27 cellular contexts compared by ENCODE assay signal in the genomic region with DNA sequence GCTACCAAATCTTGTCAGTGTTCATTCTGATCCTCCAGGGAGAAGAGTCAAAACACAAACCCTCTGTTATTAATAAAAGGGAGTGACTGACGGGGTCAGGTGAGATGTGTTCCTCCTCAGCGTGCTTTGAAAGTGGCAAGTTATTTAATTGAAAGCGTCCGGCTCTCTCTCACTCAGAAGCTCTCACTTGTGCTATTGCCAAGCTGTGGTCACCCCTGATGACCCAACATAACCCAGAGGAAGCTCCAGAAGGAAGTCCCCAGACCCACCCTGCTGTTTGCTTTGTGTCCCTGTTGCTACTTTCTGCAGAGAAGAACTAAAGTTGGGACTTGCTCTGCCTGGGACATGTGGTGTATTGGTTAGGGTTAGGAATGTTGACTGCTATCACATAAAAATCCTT.
DNase-seq lines count a peak whose midpoint lies in the region; ATAC-seq and TF ChIP-seq lines count a peak whose summit lies in the region.
"Had no signal": no experiment of that assay in that cellular context is flagged by ENCODE, and none has a peak within 500 bp of the region (broad histone marks: within the 10 kb centered on the region; RNA-seq: fewer than 3 reads in every experiment).

No MANE protein-coding gene starts in this region.

- H3K9me3 ChIP-seq in mammary epithelial cell (replicated peaks; ENCODE audit: insufficient read depth, low read length): no peaks in the 10 kb centered on the region
- H3K9me3 ChIP-seq in right cardiac atrium (ENCODE audit: control insufficient read depth, low read length): no peaks in the 10 kb centered on the region
- no peaks in the 10 kb centered on the region for H3K9me3 ChIP-seq in ascending aorta
- H3K9me3 ChIP-seq: suprapubic skin had no signal

- no peaks in the 10 kb centered on the region for H4K20me1 ChIP-seq in mammary epithelial cell (ENCODE audit: insufficient read depth, low read length)

- H3K4me2 ChIP-seq in mammary epithelial cell (ENCODE audit: insufficient read depth, low read depth, low read length): no peak overlapping the region
- H3K4me2 ChIP-seq: KMS-11 had no signal

- no peak overlapping the region for H3K4me3 Mint-ChIP-seq in MCF 10A (ENCODE audit: unreplicated experiment)
- no peak overlapping the region for H3K4me3 Mint-ChIP-seq in stimulated activated naive B cell treated with anti-CD40 and anti-IgM and Interleukin-4, amounts not matched to agents 10 μg/mL and 1 μg/mL and 100 μg/mL, for 72 hours
- H3K4me3 Mint-ChIP-seq: activated CD4-positive, alpha-beta memory T cell treated with anti-CD3 and anti-CD28 coated beads, Interleukin-2, amount 10 ng/mL, durations not matched to agents 7 days and 5 days; activated naive CD8-positive, alpha-beta T cell treated with anti-CD3 and anti-CD28 coated beads, Interleukin-2, amount 50 U/mL, for 24 hours; CD4-positive, alpha-beta T cell had no signal

- H3K9me3 Mint-ChIP-seq in MCF 10A (ENCODE audit: unreplicated experiment): no peaks in the 10 kb centered on the region
- peaks cover 0 to 2% of the 10 kb centered on the region in 2 donors for H3K9me3 Mint-ChIP-seq in stimulated activated naive B cell treated with anti-CD40 and anti-IgM and Interleukin-4, amounts not matched to agents 10 μg/mL and 1 μg/mL and 100 μg/mL, for 72 hours
- H3K9me3 Mint-ChIP-seq: activated CD4-positive, alpha-beta memory T cell treated with anti-CD3 and anti-CD28 coated beads, Interleukin-2, amount 10 ng/mL, durations not matched to agents 7 days and 5 days; activated naive CD8-positive, alpha-beta T cell treated with anti-CD3 and anti-CD28 coated beads, Interleukin-2, amount 50 U/mL, for 24 hours; CD4-positive, alpha-beta T cell had no signal

- in situ Hi-C loops in mammary epithelial cell (cut with MboI; ENCODE audit: low sequenced_read_pairs in 2 of 2): no loop called here
- in situ Hi-C loops in SK-MEL-5 (cut with HindIII; ENCODE audit: low pct_unique_long_range_greater_than_20kb, low sequenced_read_pairs): no loop called here

- no peaks in the 10 kb centered on the region for H3K36me3 ChIP-seq in mammary epithelial cell (ENCODE audit: insufficient read depth, low read length)
- H3K36me3 ChIP-seq in ascending aorta: no peaks in the 10 kb centered on the region
- H3K36me3 ChIP-seq: suprapubic skin had no signal

- peaks cover 11% of the 10 kb centered on the region for H3K27me3 Mint-ChIP-seq in MCF 10A (ENCODE audit: insufficient read depth, unreplicated experiment)
- peaks cover 1 to 9% of the 10 kb centered on the region in 2 donors for H3K27me3 Mint-ChIP-seq in stimulated activated naive B cell treated with anti-CD40 and anti-IgM and Interleukin-4, amounts not matched to agents 10 μg/mL and 1 μg/mL and 100 μg/mL, for 72 hours
- H3K27me3 Mint-ChIP-seq: activated CD4-positive, alpha-beta memory T cell treated with anti-CD3 and anti-CD28 coated beads, Interleukin-2, amount 10 ng/mL, durations not matched to agents 7 days and 5 days had no signal

- no peak overlapping the region for H3K9ac ChIP-seq in mammary epithelial cell (ENCODE audit: insufficient read depth, low read length)
- H3K9ac ChIP-seq: KMS-11 had no signal

- peaks cover 11% of the 10 kb centered on the region for H3K4me1 Mint-ChIP-seq in MCF 10A (ENCODE audit: insufficient read depth, unreplicated experiment)
- peaks cover 12 to 14% of the 10 kb centered on the region in 2 donors for H3K4me1 Mint-ChIP-seq in stimulated activated naive B cell treated with anti-CD40 and anti-IgM and Interleukin-4, amounts not matched to agents 10 μg/mL and 1 μg/mL and 100 μg/mL, for 72 hours
- H3K4me1 Mint-ChIP-seq: activated naive CD8-positive, alpha-beta T cell treated with anti-CD3 and anti-CD28 coated beads, Interleukin-2, amount 50 U/mL, for 24 hours had no signal

- H3K27me3 ChIP-seq in mammary epithelial cell (ENCODE audit: insufficient read depth, low read length) (peaks cover 3% of the 10 kb centered on the region), right cardiac atrium (ENCODE audit: control insufficient read depth, insufficient read depth) (no peaks in the 10 kb centered on the region), ascending aorta (no peaks in the 10 kb centered on the region)
- H3K27me3 ChIP-seq: suprapubic skin had no signal

- peak overlapping the region; percentile 7 for H2AFZ ChIP-seq in mammary epithelial cell (ENCODE audit: low read depth, low read length)

- CTCF ChIA-PET in mammary epithelial cell (lab: Charles Lee; ENCODE audit: low non-redundant PET) (no interaction called here), MCF 10A (lab: Yijun Ruan, JAX) (interaction anchor here (0.6 to 1.6 kb wide), 3 partner anchors 10 to 693 kb away, joined by 3 to 4 read pairs (median 3); no protein-coding TSS in a partner anchor)

- intact Hi-C loops in mammary epithelial cell (cut with micrococcal nuclease) (no loop called here), MCF 10A (cut with micrococcal nuclease) (no loop called here), right cardiac atrium (cut with DNase I) (no loop called here), ascending aorta (cut with DNase I) (no loop called here)

- no peak overlapping the region for H3K27ac Mint-ChIP-seq in MCF 10A (ENCODE audit: low read depth, unreplicated experiment)
- no peak overlapping the region for H3K27ac Mint-ChIP-seq in stimulated activated naive B cell treated with anti-CD40 and anti-IgM and Interleukin-4, amounts not matched to agents 10 μg/mL and 1 μg/mL and 100 μg/mL, for 72 hours
- H3K27ac Mint-ChIP-seq: activated CD4-positive, alpha-beta memory T cell treated with anti-CD3 and anti-CD28 coated beads, Interleukin-2, amount 10 ng/mL, durations not matched to agents 7 days and 5 days; activated naive CD8-positive, alpha-beta T cell treated with anti-CD3 and anti-CD28 coated beads, Interleukin-2, amount 50 U/mL, for 24 hours; CD4-positive, alpha-beta T cell; progenitor cell of endocrine pancreas had no signal

- H3K4me1 ChIP-seq in mammary epithelial cell (ENCODE audit: insufficient read depth, low read length) (no peaks in the 10 kb centered on the region), right cardiac atrium (ENCODE audit: control insufficient read depth, insufficient read depth, low read length) (no peaks in the 10 kb centered on the region), ascending aorta (no peaks in the 10 kb centered on the region)

- H3K36me3 Mint-ChIP-seq in MCF 10A (ENCODE audit: insufficient read depth, unreplicated experiment): no peaks in the 10 kb centered on the region
- no peaks in the 10 kb centered on the region for H3K36me3 Mint-ChIP-seq in stimulated activated naive B cell treated with anti-CD40 and anti-IgM and Interleukin-4, amounts not matched to agents 10 μg/mL and 1 μg/mL and 100 μg/mL, for 72 hours

- peak; percentile 49 to 51 for ATAC-seq in right cardiac atrium
- ATAC-seq in stimulated activated naive B cell treated with anti-CD40 and anti-IgM and Interleukin-4, amounts not matched to agents 10 μg/mL and 1 μg/mL and 100 μg/mL, for 72 hours (replicated peaks): peak; percentile 23 to 42
- ATAC-seq in GM18867 (IDR thresholded peaks at IDR 0.05; ENCODE audit: unreplicated experiment): no peak
- ATAC-seq: activated naive CD8-positive, alpha-beta T cell treated with anti-CD3 and anti-CD28 coated beads, Interleukin-2, amount 50 U/mL, for 24 hours; left colon had no signal

- no peaks in the 10 kb centered on the region for H3K79me2 ChIP-seq in mammary epithelial cell (ENCODE audit: insufficient read depth, low read length)

- dilution Hi-C loops in mammary epithelial cell (cut with HindIII; ENCODE audit: low sequenced_read_pairs): no loop called here

- POLR2A ChIA-PET in MCF 10A (lab: Yijun Ruan, JAX): no interaction called here

- H3K27ac ChIP-seq in mammary epithelial cell (ENCODE audit: insufficient read depth, low read depth, low read length) (no peak overlapping the region), right cardiac atrium (ENCODE audit: low read length) (no peak overlapping the region), ascending aorta (no peak overlapping the region)
- H3K27ac ChIP-seq: coronary artery, epithelial cell of prostate, HL-60, KMS-11, suprapubic skin had no signal

- no TSS peak for BruUV-seq in mammary epithelial cell (replicated peaks; lab: Mats Ljungman, UMichigan)
- BruUV-seq in MCF 10A (replicated peaks; lab: Mats Ljungman, UMichigan): no TSS peak

- no peak for DNase-seq in mammary epithelial cell
- DNase-seq in MCF 10A (ENCODE audit: unreplicated experiment): no peak
- peak; percentile 21 for DNase-seq in SK-MEL-5 (ENCODE audit: low read depth, low spot score)
- peak in 2 of 3 donors; percentile 19 to 54 for DNase-seq in right cardiac atrium
- no peak for DNase-seq in stimulated activated naive B cell treated with anti-CD40 and anti-IgM and Interleukin-4, amounts not matched to agents 10 μg/mL and 1 μg/mL and 100 μg/mL, for 72 hours
- no peak for DNase-seq in ascending aorta (ENCODE audit: low spot score in 2 of 2)
- no peak for DNase-seq in DMS 273 (lab: John Stamatoyannopoulos, UW; ENCODE audit: unreplicated experiment)
- DNase-seq: activated CD4-positive, alpha-beta memory T cell treated with anti-CD3 and anti-CD28 coated beads, Interleukin-2, amount 10 ng/mL, durations not matched to agents 7 days and 5 days; activated CD4-positive, CD25-positive, alpha-beta regulatory T cell treated with anti-CD3 and anti-CD28 coated beads, Interleukin-2, amount 50 U/mL, for 72 hours; activated CD8-positive, alpha-beta memory T cell treated with anti-CD3 and anti-CD28 coated beads, Interleukin-2, amount 50 U/mL, for 4 hours; activated naive CD4-positive, alpha-beta T cell; activated naive CD8-positive, alpha-beta T cell treated with anti-CD3 and anti-CD28 coated beads, Interleukin-2, amount 50 U/mL, for 24 hours; caudate nucleus; CD4-positive, alpha-beta T cell; effector memory CD4-positive, alpha-beta T cell; left colon; MM.1S; NCI-H146; NCI-H345; stimulated activated naive CD4-positive, alpha-beta T cell had no signal

- H3K4me3 ChIP-seq in mammary epithelial cell (replicated peaks in 1 of 3; ENCODE audit: insufficient read depth in 1 of 3, low read depth in 2 of 3, low read length in 3 of 3) (no peak overlapping the region), right cardiac atrium (ENCODE audit: low read length) (no peak overlapping the region), ascending aorta (no peak overlapping the region)
- H3K4me3 ChIP-seq: coronary artery, suprapubic skin had no signal

- TF ChIP-seq CTCF in mammary epithelial cell (conservative IDR thresholded peaks at IDR 0.05 in 1 of 2, IDR thresholded peaks at IDR 0.05 in 1 of 2; ENCODE audit: extremely low read depth in 1 of 2, insufficient read depth in 1 of 2, low read depth in 1 of 2, low read length in 2 of 2) (no peak), MCF 10A (IDR thresholded peaks at IDR 0.05; ENCODE audit: unreplicated experiment) (no peak), ascending aorta (IDR thresholded peaks at IDR 0.05) (no peak)

- WGBS in mammary epithelial cell (ENCODE audit: low coverage, missing lambda C conversion rate): 2% methylated on average over 4 of the region's 4 CpGs
- 18% methylated on average over 4 of the region's 4 CpGs for WGBS in right cardiac atrium

Comparison
In these comparisons a context has a peak if more than half of its experiments do, and no peak if none do; other contexts are left out.
1. DNase-seq: peak in SK-MEL-5 (single experiment) and right cardiac atrium (2 of 3); none in mammary epithelial cell (single experiment), MCF 10A (single experiment), stimulated activated naive B cell treated with anti-CD40 and anti-IgM and Interleukin-4, amounts not matched to agents 10 μg/mL and 1 μg/mL and 100 μg/mL, for 72 hours (single experiment), ascending aorta (0 of 2) and DMS 273 (single experiment).